27 cellular contexts compared by ENCODE assay signal in the genomic region with DNA sequence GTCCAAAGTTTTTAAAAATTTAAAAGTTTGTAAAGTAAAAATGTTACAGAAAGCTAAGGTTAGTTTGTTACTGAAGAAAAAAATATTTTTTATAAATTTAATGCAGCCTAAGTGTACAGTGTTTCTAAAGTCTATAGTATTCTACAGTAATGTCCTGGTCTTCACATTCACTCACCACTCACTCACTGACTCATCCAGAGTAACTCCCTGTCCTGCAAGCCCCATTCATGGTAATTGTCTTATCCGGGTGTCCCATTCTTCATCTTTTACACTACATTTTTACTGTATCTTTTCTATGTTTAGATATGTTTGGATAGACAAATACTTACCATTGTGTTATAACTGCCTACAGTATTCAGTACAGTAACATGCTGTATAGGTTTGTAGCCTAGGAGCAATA. TPM values are rescaled to one million over a fixed set of nuclear protein-coding genes. Genes with fewer than 3 reads are reported as not detected.
"Had no signal": no experiment of that assay in that cellular context is flagged by ENCODE, and none has a peak within 500 bp of the region (broad histone marks: within the 10 kb centered on the region; RNA-seq: fewer than 3 reads in every experiment).

No MANE protein-coding gene starts in this region.

- ATAC-seq: pancreas; stimulated activated effector memory CD8-positive, alpha-beta T cell treated with anti-CD3 and anti-CD28 coated beads, Interleukin-12 subunit alpha, Interleukin-12 subunit beta, amount 100 ng/mL, for 72 hours; stimulated activated naive CD8-positive, alpha-beta T cell treated with anti-CD3 and anti-CD28 coated beads, Interleukin-15, amount 100 ng/mL, for 72 hours; upper lobe of right lung had no signal

- H3K27ac ChIP-seq: breast epithelium, epithelial cell of prostate, heart left ventricle, pancreas, thyroid gland, upper lobe of right lung, VCaP had no signal

- H3K4me1 ChIP-seq: breast epithelium, heart left ventricle, pancreas had no signal

- H3K27me3 ChIP-seq: breast epithelium, heart left ventricle, pancreas, sigmoid colon, thyroid gland, upper lobe of right lung had no signal

- H3K36me3 ChIP-seq: breast epithelium, heart left ventricle, pancreas, sigmoid colon, thyroid gland, upper lobe of right lung had no signal

- H3K9me3 ChIP-seq: breast epithelium, pancreas, psoas muscle, sigmoid colon, thyroid gland, upper lobe of right lung had no signal

- DNase-seq: activated CD4-positive, alpha-beta T cell treated with anti-CD3 and anti-CD28 coated beads for 4 hours; activated CD4-positive, alpha-beta T cell treated with anti-CD3 and anti-CD28 coated beads, Interleukin-2, amount 50 U/mL, for 48 hours; activated CD8-positive, alpha-beta memory T cell treated with anti-CD3 and anti-CD28 coated beads, Interleukin-2, amount 50 U/mL, for 4 hours; activated effector memory CD4-positive, alpha-beta T cell treated with anti-CD3 and anti-CD28 coated beads, Interleukin-2, amount 50 U/mL, for 16 hours; activated naive CD4-positive, alpha-beta T cell treated with anti-CD3 and anti-CD28 coated beads, Interleukin-2, amount 10 ng/mL, durations not matched to agents 7 days and 5 days; activated T-cell treated with anti-CD3 and anti-CD28 coated beads, Interleukin-2, amount 50 U/mL, for 1 hour; amygdala; effector CD4-positive, alpha-beta T cell; heart left ventricle; hypothalamus; immature natural killer cell; kidney; naive B cell; pancreas; psoas muscle; sigmoid colon; small intestine; stimulated activated CD4-positive, alpha-beta T cell treated with anti-CD3 and anti-CD28 coated beads, Interleukin-4, amount 100 ng/mL, for 24 hours; stimulated activated naive CD8-positive, alpha-beta T cell treated with anti-CD3 and anti-CD28 coated beads, Interleukin-15, amount 100 ng/mL, for 72 hours; T-helper 9 cell; thyroid gland; upper lobe of right lung had no signal

- H3K4me3 ChIP-seq: breast epithelium, heart left ventricle, pancreas, psoas muscle, sigmoid colon, thyroid gland, upper lobe of right lung had no signal

RNA-seq across cellular contexts. Expression of a gene that starts 36.7 kb away (rescaled TPM):
- polyA plus RNA-seq: neural cell had no signal
